ENCODE assay signal across 1 cellular context in genomic region chr18:47075098-47075883, GRCh38.
TF ChIP-seq lines count a peak whose summit lies in the region.

No MANE protein-coding gene starts in this region.

TF ChIP-seq in HCT116, 20 proteins besides CTCF, POLR2A, EP300 and RAD21 (continued from another document):
- no peak for TF ChIP-seq REST (IDR thresholded peaks at IDR 0.05; ENCODE audit: low read depth)
- peak; percentile 68 for TF ChIP-seq FOSL1 (IDR thresholded peaks at IDR 0.05; ENCODE audit: low read depth)
- TF ChIP-seq SRF (IDR thresholded peaks at IDR 0.05; ENCODE audit: low read depth), result no peak
- TF ChIP-seq YY1 (IDR thresholded peaks at IDR 0.05; ENCODE audit: extremely low read depth, insufficient replicate concordance, low read depth, low read length), result peak; percentile 60
- no peak for TF ChIP-seq SIN3A (IDR thresholded peaks at IDR 0.05; ENCODE audit: low read depth)
- TF ChIP-seq EGR1 (IDR thresholded peaks at IDR 0.05; ENCODE audit: low read depth), result no peak
- TF ChIP-seq EZH2phosphoT487 (IDR thresholded peaks at IDR 0.05; ENCODE audit: borderline replicate concordance), result no peak
- TF ChIP-seq TCF7L2 (IDR thresholded peaks at IDR 0.05; ENCODE audit: borderline replicate concordance, extremely low read depth, insufficient read depth, insufficient read length), result no peak
- no peak for TF ChIP-seq CEBPB (IDR thresholded peaks at IDR 0.05; ENCODE audit: low read depth)
- peak; percentile 70 for TF ChIP-seq POLR2AphosphoS5 (IDR thresholded peaks at IDR 0.05; ENCODE audit: low read depth, low read length)
- no peak for TF ChIP-seq CBX3 (IDR thresholded peaks at IDR 0.05; ENCODE audit: low read depth)
- TF ChIP-seq ZFX (IDR thresholded peaks at IDR 0.05), result no peak
- TF ChIP-seq EZH2 (IDR thresholded peaks at IDR 0.05), result no peak
- no peak for TF ChIP-seq ZBTB33 (IDR thresholded peaks at IDR 0.05; ENCODE audit: extremely low read depth, insufficient replicate concordance, low read length)
- TF ChIP-seq ZNF274 (IDR thresholded peaks at IDR 0.05; ENCODE audit: low read depth, low read length), result no peak
